ENCODE assay signal across 9 cellular contexts in genomic region chr3:184259878-184260570, GRCh38. TPM values are rescaled to one million over a fixed set of nuclear protein-coding genes. Genes with fewer than 3 reads are reported as not detected.
DNase-seq lines count a peak whose midpoint lies in the region; ATAC-seq and TF ChIP-seq lines count a peak whose summit lies in the region.
"Had no signal": no experiment of that assay in that cellular context is flagged by ENCODE, and none has a peak within 500 bp of the region (broad histone marks: within the 10 kb centered on the region; RNA-seq: fewer than 3 reads in every experiment).

No MANE protein-coding gene starts in this region.

- H3K36me3 ChIP-seq in A673 (ENCODE audit: insufficient read depth, low read length, poor library complexity, severe bottlenecking) (no peaks in the 10 kb centered on the region), SJCRH30 (no peaks in the 10 kb centered on the region)
- H3K36me3 ChIP-seq: uterus had no signal

- ATAC-seq in GM19324 (IDR thresholded peaks at IDR 0.05; ENCODE audit: low FRiP score, unreplicated experiment) = no peak
- ATAC-seq in HG03280 (IDR thresholded peaks at IDR 0.05; ENCODE audit: unreplicated experiment) = no peak

- in situ Hi-C loops in GM13977 (cut with MboI; ENCODE audit: low pct_unique_long_range_greater_than_20kb, low sequenced_read_pairs, unreplicated experiment) (no loop called here), T47D (cut with HindIII; ENCODE audit: low pct_unique_long_range_greater_than_20kb, low sequenced_read_pairs) (no loop called here)

- TF ChIP-seq CTCF in A673 (conservative IDR thresholded peaks at IDR 0.05; ENCODE audit: low read depth, low read length) (no peak), GM13977 (IDR thresholded peaks at IDR 0.05; ENCODE audit: extremely low read depth, insufficient read depth, missing control alignments) (no peak)

- H3K9me3 ChIP-seq in A673 (ENCODE audit: low read depth, low read length, poor library complexity, severe bottlenecking) = no peaks in the 10 kb centered on the region
- H3K9me3 ChIP-seq in SJCRH30 (replicated peaks) = no peaks in the 10 kb centered on the region
- H3K9me3 ChIP-seq: uterus had no signal

- peaks cover 25% of the 10 kb centered on the region for H3K27me3 ChIP-seq in A673 (replicated peaks; ENCODE audit: insufficient read depth, low read depth, low read length, poor library complexity)
- H3K27me3 ChIP-seq in SJCRH30 = no peaks in the 10 kb centered on the region

- H3K4me1 ChIP-seq in A673 (ENCODE audit: insufficient read depth, low read length, poor library complexity, severe bottlenecking) (peaks cover 11% of the 10 kb centered on the region), SJCRH30 (peaks cover 3% of the 10 kb centered on the region; the same call in 1 of the 2 replicates)

- BruUV-seq in A673 (replicated peaks; lab: Mats Ljungman, UMichigan) = no TSS peak

- CTCF ChIA-PET in A673 (lab: Charles Lee) = interaction anchor here (0.5 to 0.7 kb wide), 2 partner anchors 10 to 81 kb away, joined by 3 to 4 read pairs; partner anchors contain the start of gene EEF1AKMT4

- peak overlapping the region; percentile 51 for H3K4me3 ChIP-seq in A673 (ENCODE audit: low read depth, low read length, poor library complexity, severe bottlenecking)
- peak overlapping the region; percentile 72 for H3K4me3 ChIP-seq in SJCRH30

- H3K27ac ChIP-seq in A673 (ENCODE audit: low read depth, low read length, poor library complexity, severe bottlenecking) (no peak overlapping the region), SJCRH30 (no peak overlapping the region)
- H3K27ac ChIP-seq: uterus had no signal

- intact Hi-C loops in A673 (cut with micrococcal nuclease; ENCODE audit: unreplicated experiment) = no loop called here

- POLR2A ChIA-PET in A673 (lab: Charles Lee; ENCODE audit: low non-redundant PET) = no interaction called here

- DNase-seq in A673 (ENCODE audit: low spot score) = peak; percentile 45
- DNase-seq in GM13977 (ENCODE audit: low spot score) = peak; percentile 88
- DNase-seq in SJCRH30 = no peak
- DNase-seq in T47D (ENCODE audit: low read depth in 1 of 2, low spot score in 1 of 2) = peak; percentile 70 to 94
- peak; percentile 63 for DNase-seq in islet precursor cell
- peak; percentile 24 for DNase-seq in stimulated activated naive CD4-positive, alpha-beta T cell treated with Interleukin-2 at 50 U/mL for 16 hours (lab: John Stamatoyannopoulos, UW)

RNA-seq across cellular contexts. Expression of gene CAMK2N2, which starts 1.3 kb away (rescaled TPM):
- 1.3 and 2.2 TPM in 2 replicates for total RNA-seq in A673 (2021)
- 4.0 and 6.0 TPM in 2 replicates for total RNA-seq in SJCRH30 (2014; rRNA removed; shearing (Covaris generic))
- total RNA-seq: uterus had no signal

RNA-seq across cellular contexts. Expression of gene EEF1AKMT4, which starts 10.6 kb away (rescaled TPM):
- 7.0 and 7.8 TPM in 2 replicates for total RNA-seq in A673 (2021)
- total RNA-seq in SJCRH30 (2014; rRNA removed; shearing (Covaris generic)) = 5.4 and 5.5 TPM in 2 replicates

RNA-seq across cellular contexts. Expression of gene ALG3, which starts 11.3 kb away (rescaled TPM):
- total RNA-seq in A673 (2021) = 68.5 and 68.8 TPM in 2 replicates
- total RNA-seq in SJCRH30 (2014; rRNA removed; shearing (Covaris generic)) = 37.0 and 38.2 TPM in 2 replicates

RNA-seq across cellular contexts. Expression of gene ECE2, which starts 15.8 kb away (rescaled TPM):
- total RNA-seq in A673 (2021) = not detected in 2 replicates
- 0.08 TPM in 1 of 2 replicates, not detected in the other for total RNA-seq in SJCRH30 (2014; rRNA removed; shearing (Covaris generic))
- total RNA-seq: uterus had no signal

RNA-seq across cellular contexts. Expression of gene VWA5B2, which starts 30.6 kb away (rescaled TPM):
- total RNA-seq in A673 (2021) = 0.13 TPM in 1 of 2 replicates, not detected in the other
- total RNA-seq in SJCRH30 (2014; rRNA removed; shearing (Covaris generic)) = 0.51 and 1.0 TPM in 2 replicates

Comparison
In these comparisons a context has a peak if more than half of its experiments do, and no peak if none do; other contexts are left out.
1. DNase-seq: peak in A673 (single experiment), GM13977 (single experiment), T47D (2 of 2), islet precursor cell (single experiment) and stimulated activated naive CD4-positive, alpha-beta T cell treated with Interleukin-2 at 50 U/mL for 16 hours (single experiment); none in SJCRH30 (0 of 2).